ENCODE assay signal across 1 cellular context in the genomic region with DNA sequence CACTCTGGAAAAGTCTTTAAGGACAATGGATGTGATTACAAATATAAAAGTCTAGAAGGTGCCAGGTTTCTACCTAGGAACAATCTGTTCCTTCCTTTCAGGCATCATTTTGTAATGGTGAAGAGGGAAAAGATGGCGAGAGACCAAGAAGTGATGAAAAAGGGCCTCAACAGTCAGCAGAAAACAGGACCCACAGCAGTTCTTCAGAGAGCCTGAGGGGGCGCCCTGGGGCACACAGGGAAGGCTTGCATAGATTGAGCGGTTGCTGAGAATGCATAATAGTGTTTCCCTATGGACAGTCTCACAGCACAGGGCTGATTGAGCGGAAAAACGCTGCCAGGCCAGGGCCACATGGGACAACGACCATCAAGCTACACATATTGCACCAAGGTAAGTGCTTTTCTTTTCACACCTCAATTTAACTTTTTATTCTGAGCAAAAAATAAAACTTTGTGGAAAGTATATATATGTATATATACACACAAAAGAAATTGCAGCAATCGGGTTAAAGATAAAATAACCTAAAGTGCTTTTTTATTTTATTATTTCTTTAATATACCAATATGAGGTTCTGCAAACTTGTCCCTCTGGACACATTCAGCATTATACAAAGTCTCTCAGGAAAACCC.
A peak's percentile ranks its signal among the peaks of the same experiment; 100 is the strongest.
TF ChIP-seq lines count a peak whose summit lies in the region.

No MANE protein-coding gene starts in this region.

TF ChIP-seq in GM12878, 131 proteins besides CTCF, POLR2A, EP300 and RAD21:
- TF ChIP-seq RELB (IDR thresholded peaks at IDR 0.05; ENCODE audit: low read depth) (no peak), DPF2 (IDR thresholded peaks at IDR 0.05) (no peak), POLR2AphosphoS2 (IDR thresholded peaks at IDR 0.05; ENCODE audit: low read depth, low read length) (no peak), NFIC (IDR thresholded peaks at IDR 0.05; ENCODE audit: low read depth, low read length) (no peak), ZNF24 (IDR thresholded peaks at IDR 0.05) (no peak), ASH2L (IDR thresholded peaks at IDR 0.05; ENCODE audit: borderline replicate concordance, low read depth) (no peak), SIN3A (IDR thresholded peaks at IDR 0.05; ENCODE audit: low read depth, low read length) (no peak), HDAC2 (IDR thresholded peaks at IDR 0.05) (no peak), CREB1 (IDR thresholded peaks at IDR 0.05; ENCODE audit: low read depth) (peak; percentile 28; the same call in 1 of the 2 replicates), SUZ12 (IDR thresholded peaks at IDR 0.05; ENCODE audit: unreplicated experiment) (no peak), MTA2 (IDR thresholded peaks at IDR 0.05; ENCODE audit: low read depth) (no peak), IRF4 (IDR thresholded peaks at IDR 0.05; ENCODE audit: low read depth, low read length) (no peak), CBX5 (IDR thresholded peaks at IDR 0.05; ENCODE audit: low read depth) (no peak), LARP7 (IDR thresholded peaks at IDR 0.05) (no peak), BMI1 (IDR thresholded peaks at IDR 0.05; ENCODE audit: borderline replicate concordance) (no peak), POLR2AphosphoS5 (IDR thresholded peaks at IDR 0.05; ENCODE audit: low read length) (no peak), SMC3 (IDR thresholded peaks at IDR 0.05; ENCODE audit: borderline replicate concordance, low read length) (peak; percentile 38; the same call in 1 of the 2 replicates), ZBED1 (IDR thresholded peaks at IDR 0.05; ENCODE audit: borderline replicate concordance) (no peak), PAX5 (IDR thresholded peaks at IDR 0.05; ENCODE audit: borderline replicate concordance, low read depth, low read length) (no peak), POU2F2 (IDR thresholded peaks at IDR 0.05; ENCODE audit: borderline replicate concordance, low read depth, low read length) (peak; percentile 64; the same call in 1 of the 3 replicates), YY1 (IDR thresholded peaks at IDR 0.05; ENCODE audit: low read depth, low read length) (peak; percentile 77; the same call in 1 of the 2 replicates), TCF3 (IDR thresholded peaks at IDR 0.05; ENCODE audit: borderline replicate concordance, insufficient read depth, low read depth, low read length) (no peak)
- TF ChIP-seq, protein P1, sequence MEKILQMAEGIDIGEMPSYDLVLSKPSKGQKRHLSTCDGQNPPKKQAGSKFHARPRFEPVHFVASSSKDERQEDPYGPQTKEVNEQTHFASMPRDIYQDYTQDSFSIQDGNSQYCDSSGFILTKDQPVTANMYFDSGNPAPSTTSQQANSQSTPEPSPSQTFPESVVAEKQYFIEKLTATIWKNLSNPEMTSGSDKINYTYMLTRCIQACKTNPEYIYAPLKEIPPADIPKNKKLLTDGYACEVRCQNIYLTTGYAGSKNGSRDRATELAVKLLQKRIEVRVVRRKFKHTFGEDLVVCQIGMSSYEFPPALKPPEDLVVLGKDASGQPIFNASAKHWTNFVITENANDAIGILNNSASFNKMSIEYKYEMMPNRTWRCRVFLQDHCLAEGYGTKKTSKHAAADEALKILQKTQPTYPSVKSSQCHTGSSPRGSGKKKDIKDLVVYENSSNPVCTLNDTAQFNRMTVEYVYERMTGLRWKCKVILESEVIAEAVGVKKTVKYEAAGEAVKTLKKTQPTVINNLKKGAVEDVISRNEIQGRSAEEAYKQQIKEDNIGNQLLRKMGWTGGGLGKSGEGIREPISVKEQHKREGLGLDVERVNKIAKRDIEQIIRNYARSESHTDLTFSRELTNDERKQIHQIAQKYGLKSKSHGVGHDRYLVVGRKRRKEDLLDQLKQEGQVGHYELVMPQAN (conservative IDR thresholded peaks at IDR 0.05), result no peak
TF ChIP-seq in GM12878: peak in this region for 4.
